ENCODE assay signal across 22 cellular contexts in genomic region chr7:87982163-87982562, GRCh38.
"Had no signal": no experiment of that assay in that cellular context is flagged by ENCODE, and none has a peak within 500 bp of the region (broad histone marks: within the 10 kb centered on the region; RNA-seq: fewer than 3 reads in every experiment).

No MANE protein-coding gene starts in this region.

- H3K9me3 Mint-ChIP-seq: IgD-negative memory B cell, T-cell had no signal

- H3K9me3 ChIP-seq: SK-N-SH had no signal

- H3K27ac Mint-ChIP-seq: IgD-negative memory B cell, T-cell had no signal

- H3K27me3 Mint-ChIP-seq: IgD-negative memory B cell, T-cell had no signal

- DNase-seq: Kasumi-1, MM.1S, NCI-H1092 treated with DMSO at 0.1 percent for 48 hours, NCI-H1436, NCI-H187, NCI-H2029, NCI-H2081 treated with DMSO at 0.1 percent for 48 hours, NCI-H2171, NCI-H226, NCI-H446, NCI-H510A, NCI-H524 treated with DMSO at 0.1 percent for 48 hours, NCI-H748 treated with DMSO at 0.1 percent for 48 hours, RPMI8226, SHP77, SK-N-SH, SW 1271, T-cell had no signal

- H3K4me1 Mint-ChIP-seq: IgD-negative memory B cell, T-cell had no signal

- ATAC-seq: K562, T-cell had no signal

- H3K4me3 Mint-ChIP-seq: IgD-negative memory B cell, T-cell had no signal

- FAIRE-seq: HTR-8/SVneo, K562, RCC 7860 had no signal
